In genomic region chr7:158550886-158551452, GRCh38 we compare ENCODE assay signal across 23 cellular contexts. TPM values are rescaled to one million over a fixed set of nuclear protein-coding genes. Genes with fewer than 3 reads are reported as not detected.
"Had no signal": no experiment of that assay in that cellular context is flagged by ENCODE, and none has a peak within 500 bp of the region (broad histone marks: within the 10 kb centered on the region; RNA-seq: fewer than 3 reads in every experiment).

No MANE protein-coding gene starts in this region.

- H3K27ac ChIP-seq: body of pancreas, cardiac muscle cell, esophagus muscularis mucosa, gastrocnemius medialis, left ventricle myocardium inferior, parathyroid adenoma, right lobe of liver, tibial artery had no signal

- H3K36me3 Mint-ChIP-seq: activated naive CD4-positive, alpha-beta T cell treated with anti-CD3 and anti-CD28 coated beads, Interleukin-2, amount 50 U/mL, for 24 hours; natural killer cell treated with Interleukin-12 subunit alpha and Interleukin-12 subunit beta and Interleukin-15 and Interleukin-18, amount 100 ng/mL, for 72 hours; stimulated activated effector memory CD8-positive, alpha-beta T cell treated with anti-CD3 and anti-CD28 coated beads, Interleukin-12 subunit alpha, Interleukin-12 subunit beta, amount 100 ng/mL, for 72 hours; WTC11 had no signal

- H3K27me3 ChIP-seq: body of pancreas, cardiac muscle cell, right lobe of liver had no signal

- H2AFZ ChIP-seq: parathyroid adenoma had no signal

- DNase-seq: activated gamma-delta T cell treated with Interleukin-2 at 50 U/mL for 16 hours; activated T-cell treated with anti-CD3 and anti-CD28 coated beads, Interleukin-2, amount 50 U/mL, for 1 hour; anterior cingulate cortex; body of pancreas; dermis blood vessel endothelial cell; effector memory CD4-positive, alpha-beta T cell; gastrocnemius medialis; head of caudate nucleus; hypothalamus; left ventricle myocardium inferior; midbrain; nucleus accumbens; stimulated activated CD4-positive, alpha-beta T cell treated with anti-CD3 and anti-CD28 coated beads, Interleukin-2, amount 100 ng/mL, for 24 hours; stimulated activated naive CD8-positive, alpha-beta T cell treated with anti-CD3 and anti-CD28 coated beads, Interleukin-15, amount 100 ng/mL, for 72 hours; tibial artery had no signal

- H3K9me3 Mint-ChIP-seq: activated naive CD4-positive, alpha-beta T cell treated with anti-CD3 and anti-CD28 coated beads, Interleukin-2, amount 50 U/mL, for 24 hours; natural killer cell treated with Interleukin-12 subunit alpha and Interleukin-12 subunit beta and Interleukin-15 and Interleukin-18, amount 100 ng/mL, for 72 hours; WTC11 had no signal

- H3K4me3 Mint-ChIP-seq: activated naive CD4-positive, alpha-beta T cell treated with anti-CD3 and anti-CD28 coated beads, Interleukin-2, amount 50 U/mL, for 24 hours; natural killer cell treated with Interleukin-12 subunit alpha and Interleukin-12 subunit beta and Interleukin-15 and Interleukin-18, amount 100 ng/mL, for 72 hours; stimulated activated effector memory CD8-positive, alpha-beta T cell treated with anti-CD3 and anti-CD28 coated beads, Interleukin-12 subunit alpha, Interleukin-12 subunit beta, amount 100 ng/mL, for 72 hours; stimulated activated naive CD8-positive, alpha-beta T cell treated with anti-CD3 and anti-CD28 coated beads, Interleukin-15, amount 100 ng/mL, for 72 hours; WTC11 had no signal

- H3K4me3 ChIP-seq: body of pancreas, cardiac muscle cell, esophagus muscularis mucosa, gastrocnemius medialis, left ventricle myocardium inferior, right lobe of liver, tibial artery had no signal

- H3K4me1 ChIP-seq: body of pancreas, gastrocnemius medialis, parathyroid adenoma, right lobe of liver, tibial artery had no signal

- H3K9me3 ChIP-seq: body of pancreas, esophagus muscularis mucosa, gastrocnemius medialis, left ventricle myocardium inferior, right lobe of liver, tibial artery had no signal

- H3K27ac Mint-ChIP-seq: activated naive CD4-positive, alpha-beta T cell treated with anti-CD3 and anti-CD28 coated beads, Interleukin-2, amount 50 U/mL, for 24 hours; natural killer cell treated with Interleukin-12 subunit alpha and Interleukin-12 subunit beta and Interleukin-15 and Interleukin-18, amount 100 ng/mL, for 72 hours; stimulated activated effector memory CD8-positive, alpha-beta T cell treated with anti-CD3 and anti-CD28 coated beads, Interleukin-12 subunit alpha, Interleukin-12 subunit beta, amount 100 ng/mL, for 72 hours; stimulated activated naive CD8-positive, alpha-beta T cell treated with anti-CD3 and anti-CD28 coated beads, Interleukin-15, amount 100 ng/mL, for 72 hours; WTC11 had no signal

- H3K36me3 ChIP-seq: cardiac muscle cell, esophagus muscularis mucosa, gastrocnemius medialis, left ventricle myocardium inferior, right lobe of liver, tibial artery had no signal

- H3K4me1 Mint-ChIP-seq: activated naive CD4-positive, alpha-beta T cell treated with anti-CD3 and anti-CD28 coated beads, Interleukin-2, amount 50 U/mL, for 24 hours; stimulated activated effector memory CD8-positive, alpha-beta T cell treated with anti-CD3 and anti-CD28 coated beads, Interleukin-12 subunit alpha, Interleukin-12 subunit beta, amount 100 ng/mL, for 72 hours; stimulated activated naive CD8-positive, alpha-beta T cell treated with anti-CD3 and anti-CD28 coated beads, Interleukin-15, amount 100 ng/mL, for 72 hours had no signal

- H3K9ac ChIP-seq: parathyroid adenoma had no signal

RNA-seq across cellular contexts. Expression of gene PTPRN2, which starts 36.7 kb away (rescaled TPM):
- total RNA-seq: cardiac muscle cell had no signal
